Comparison of ENCODE assay signal across 8 cellular contexts in genomic region chr19:35995655-35995993, GRCh38. TPM values are rescaled to one million over a fixed set of nuclear protein-coding genes. Genes with fewer than 3 reads are reported as not detected.
DNase-seq lines count a peak whose midpoint lies in the region; ATAC-seq and TF ChIP-seq lines count a peak whose summit lies in the region.

No MANE protein-coding gene starts in this region.

- H3K27me3 Mint-ChIP-seq in CD4-positive, alpha-beta memory T cell, result no peaks in the 10 kb centered on the region
- no peaks in the 10 kb centered on the region for H3K27me3 Mint-ChIP-seq in memory B cell

- H3K4me3 ChIP-seq in CD4-positive, alpha-beta memory T cell (ENCODE audit: low read length in 2 of 2), result peak overlapping the region; percentile 69 to 82
- peak overlapping the region; percentile 67 for H3K4me3 ChIP-seq in SU-DHL-6 (ENCODE audit: insufficient read depth, low read length, poor library complexity, severe bottlenecking)
- peak overlapping the region; percentile 65 to 99 (median 90) for H3K4me3 ChIP-seq in dorsolateral prefrontal cortex
- peak overlapping the region; percentile 89 for H3K4me3 ChIP-seq in thoracic aorta

- ATAC-seq in GM19035 (IDR thresholded peaks at IDR 0.05; ENCODE audit: unreplicated experiment), result peak; percentile 26
- peak; percentile 32 for ATAC-seq in HG03378 (IDR thresholded peaks at IDR 0.05; ENCODE audit: unreplicated experiment)
- ATAC-seq in memory B cell (ENCODE audit: low read depth), result peak; percentile 27
- ATAC-seq in thoracic aorta (ENCODE audit: insufficient number of reproducible peaks, low FRiP score, low read depth), result no peak

- POLR2A ChIA-PET in CD4-positive, alpha-beta memory T cell (lab: Charles Lee; ENCODE audit: partially characterized antibody), result interaction anchor here (1.2 to 3.2 kb wide), 8 partner anchors 14 to 119 kb away, joined by 3 to 20 read pairs (median 7); partner anchors contain the start of genes ALKBH6, POLR2I, TBCB and THAP8

- peak overlapping the region; percentile 74 for H3K4me2 ChIP-seq in SU-DHL-6 (ENCODE audit: low read depth, low read length, poor library complexity, severe bottlenecking)

- intact Hi-C loops in CD4-positive, alpha-beta memory T cell (cut with micrococcal nuclease), result loop anchor here (1.0 to 2.0 kb wide), 4 partner anchors 19 to 119 kb away; partner anchors contain the start of genes ALKBH6, POLR2I, TBCB and THAP8
- intact Hi-C loops in dorsolateral prefrontal cortex (cut with DNase I), result loop anchor here (2.0 to 5.0 kb wide), 4 partner anchors 57 to 132 kb away; partner anchors contain the start of genes THAP8 (in 2 of the 2) and WDR62 (in 2 of the 2)

- no peaks in the 10 kb centered on the region for H4K20me1 ChIP-seq in SU-DHL-6 (ENCODE audit: low read depth, low read length)

- H3K27ac ChIP-seq in CD4-positive, alpha-beta memory T cell (ENCODE audit: low read depth, low read length), result peak overlapping the region; percentile 71
- H3K27ac ChIP-seq in SU-DHL-6 (ENCODE audit: low read depth, low read length) (peak overlapping the region; percentile 50), dorsolateral prefrontal cortex (peak overlapping the region in 55 of 59 donors; percentile 15 to 91 (median 75)), thoracic aorta (peak overlapping the region; percentile 63 to 70)

- H3K9me3 Mint-ChIP-seq in CD4-positive, alpha-beta memory T cell, result no peaks in the 10 kb centered on the region
- no peaks in the 10 kb centered on the region for H3K9me3 Mint-ChIP-seq in memory B cell

- H3K4me3 Mint-ChIP-seq in CD4-positive, alpha-beta memory T cell, result peak overlapping the region; percentile 85 to 91 (median 88)
- peak overlapping the region; percentile 92 for H3K4me3 Mint-ChIP-seq in memory B cell

- peaks cover 20 to 48% (median 37%) of the 10 kb centered on the region in 4 donors for H3K4me1 Mint-ChIP-seq in CD4-positive, alpha-beta memory T cell
- H3K4me1 Mint-ChIP-seq in memory B cell, result peaks cover 24% of the 10 kb centered on the region

- H3K4me1 ChIP-seq in CD4-positive, alpha-beta memory T cell (ENCODE audit: insufficient read depth, low read length), result peaks cover 26% of the 10 kb centered on the region
- peaks cover 12 to 33% of the 10 kb centered on the region in 2 donors for H3K4me1 ChIP-seq in thoracic aorta (ENCODE audit: control insufficient read depth in 1 of 2, low read depth in 2 of 2)

- H3K36me3 ChIP-seq in CD4-positive, alpha-beta memory T cell (ENCODE audit: insufficient read depth, low read length), result no peaks in the 10 kb centered on the region
- H3K36me3 ChIP-seq in SU-DHL-6 (ENCODE audit: low read length) (no peaks in the 10 kb centered on the region), thoracic aorta (peaks cover 5% of the 10 kb centered on the region)

- no peak for TF ChIP-seq CTCF in SU-DHL-6 (IDR thresholded peaks at IDR 0.05; ENCODE audit: insufficient read depth, low read length, poor library complexity, severe bottlenecking)
- no peak for TF ChIP-seq CTCF in dorsolateral prefrontal cortex (IDR thresholded peaks at IDR 0.05 in 54 of 56, conservative IDR thresholded peaks at IDR 0.05 in 2 of 56; ENCODE audit: low read depth in 1 of 56, partially characterized antibody in 56 of 56)
- no peak for TF ChIP-seq CTCF in thoracic aorta (IDR thresholded peaks at IDR 0.05)

- peak overlapping the region; percentile 84 for H2AFZ ChIP-seq in SU-DHL-6 (ENCODE audit: low read depth, low read length, severe bottlenecking)

- H3K27ac Mint-ChIP-seq in CD4-positive, alpha-beta memory T cell, result peak overlapping the region; percentile 79 to 96 (median 89)
- H3K27ac Mint-ChIP-seq in memory B cell, result peak overlapping the region; percentile 35

- peaks cover 5% of the 10 kb centered on the region; the same call in 1 of the 2 replicates for H3F3A ChIP-seq in SU-DHL-6 (ENCODE audit: insufficient read depth)

- H3K9me3 ChIP-seq in CD4-positive, alpha-beta memory T cell (ENCODE audit: control insufficient read depth in 1 of 2, low read length in 2 of 2), result no peaks in the 10 kb centered on the region
- H3K9me3 ChIP-seq in SU-DHL-6 (ENCODE audit: insufficient read depth, low read length), result no peaks in the 10 kb centered on the region
- no peaks in the 10 kb centered on the region for H3K9me3 ChIP-seq in thoracic aorta

- no peaks in the 10 kb centered on the region for H3K9me2 ChIP-seq in SU-DHL-6 (replicated peaks; ENCODE audit: insufficient read depth, low read length)

- H3K36me3 Mint-ChIP-seq in CD4-positive, alpha-beta memory T cell, result peaks cover 4 to 20% of the 10 kb centered on the region in 2 donors
- peaks cover 2% of the 10 kb centered on the region for H3K36me3 Mint-ChIP-seq in memory B cell

- H3K27me3 ChIP-seq in CD4-positive, alpha-beta memory T cell (ENCODE audit: insufficient read depth, low read length), result no peaks in the 10 kb centered on the region
- H3K27me3 ChIP-seq in SU-DHL-6 (ENCODE audit: low read length), result no peaks in the 10 kb centered on the region
- no peaks in the 10 kb centered on the region for H3K27me3 ChIP-seq in dorsolateral prefrontal cortex
- H3K27me3 ChIP-seq in thoracic aorta (replicated peaks; ENCODE audit: insufficient read depth), result no peaks in the 10 kb centered on the region

- peak in 2 of 5 donors; percentile 34 to 60 for DNase-seq in CD4-positive, alpha-beta memory T cell
- DNase-seq in dorsolateral prefrontal cortex (peak in 1 of 10 donors; percentile 46), memory B cell (ENCODE audit: low spot score in 2 of 2) (peak in 1 of 2 donors; percentile 16), thoracic aorta (ENCODE audit: low spot score) (no peak), occipital lobe (lab: John Stamatoyannopoulos, UW) (no peak)

- CTCF ChIA-PET in CD4-positive, alpha-beta memory T cell (lab: Charles Lee; ENCODE audit: partially characterized antibody), result interaction anchor here (1.4 kb wide), 1 partner anchor 18 kb away, joined by 4 read pairs; the partner anchor contains the start of gene ALKBH6

- H3K9ac ChIP-seq in SU-DHL-6 (ENCODE audit: low read length), result peak overlapping the region; percentile 76

- H3K79me2 ChIP-seq in SU-DHL-6 (ENCODE audit: insufficient read depth, low read length), result peaks cover 31% of the 10 kb centered on the region

RNA-seq across cellular contexts. Expression of gene SDHAF1, which starts 0.6 kb away (rescaled TPM):
- 10 to 100 TPM; 25.7 to 25.8 TPM for total RNA-seq in CD4-positive, alpha-beta memory T cell
- 10 to 100 TPM; 21.9 to 41.3 TPM for polyA plus RNA-seq in CD4-positive, alpha-beta memory T cell
- 10 to 100 TPM; 13.8 to 31.6 (median 21.0) TPM for total RNA-seq in dorsolateral prefrontal cortex
- 10 to 100 TPM; 43.0 to 70.5 TPM for total RNA-seq in thoracic aorta
- total RNA-seq in occipital lobe, result 10.6 TPM

RNA-seq across cellular contexts. Expression of gene SYNE4, which starts 13.0 kb away (rescaled TPM):
- total RNA-seq in CD4-positive, alpha-beta memory T cell, result 1 to 10 TPM; 4.8 to 5.0 TPM
- under 1 TPM in 1 of 2 donors, not detected in 1; 0.25 TPM for polyA plus RNA-seq in CD4-positive, alpha-beta memory T cell
- total RNA-seq in dorsolateral prefrontal cortex (1 to 10 TPM in 56 of 120 experiments, under 1 TPM in 57, not detected in 7; 0.20 to 3.3 (median 0.99) TPM), thoracic aorta (1 to 10 TPM in 1 of 2 donors, under 1 TPM in 1; 0.92 to 2.4 TPM), occipital lobe (not detected)

RNA-seq across cellular contexts. Expression of gene ALKBH6, which starts 18.4 kb away (rescaled TPM):
- 10 to 100 TPM; 50.9 to 51.0 TPM for total RNA-seq in CD4-positive, alpha-beta memory T cell
- 10 to 100 TPM; 20.8 to 21.0 TPM for polyA plus RNA-seq in CD4-positive, alpha-beta memory T cell
- 10 to 100 TPM; 22.0 to 52.4 (median 34.6) TPM for total RNA-seq in dorsolateral prefrontal cortex
- total RNA-seq in thoracic aorta, result 10 to 100 TPM; 19.8 to 55.8 TPM
- total RNA-seq in occipital lobe, result 5.3 TPM

RNA-seq across cellular contexts. Expression of gene CLIP3, which starts 37.0 kb away (rescaled TPM):
- total RNA-seq in CD4-positive, alpha-beta memory T cell, result 1 to 10 TPM; 2.4 TPM
- 1 to 10 TPM in 1 of 2 donors, under 1 TPM in 1; 0.37 to 1.5 TPM for polyA plus RNA-seq in CD4-positive, alpha-beta memory T cell
- total RNA-seq in dorsolateral prefrontal cortex (100 to 1,000 TPM; 172 to 399 (median 274) TPM), thoracic aorta (10 to 100 TPM; 21.3 to 29.0 TPM), occipital lobe (27.1 TPM)

RNA-seq across cellular contexts. Expression of gene THAP8, which starts 58.5 kb away (rescaled TPM):
- total RNA-seq in CD4-positive, alpha-beta memory T cell, result 1 to 10 TPM; 5.1 to 7.0 TPM
- polyA plus RNA-seq in CD4-positive, alpha-beta memory T cell, result 1 to 10 TPM; 4.0 to 8.6 TPM
- total RNA-seq in dorsolateral prefrontal cortex (10 to 100 TPM in 13 of 120 experiments, 1 to 10 TPM in 107; 4.2 to 11.7 (median 7.3) TPM), thoracic aorta (1 to 10 TPM; 6.4 to 6.6 TPM), occipital lobe (1.9 TPM)
